Comparison of ENCODE assay signal across 1 cellular context in the genomic region with DNA sequence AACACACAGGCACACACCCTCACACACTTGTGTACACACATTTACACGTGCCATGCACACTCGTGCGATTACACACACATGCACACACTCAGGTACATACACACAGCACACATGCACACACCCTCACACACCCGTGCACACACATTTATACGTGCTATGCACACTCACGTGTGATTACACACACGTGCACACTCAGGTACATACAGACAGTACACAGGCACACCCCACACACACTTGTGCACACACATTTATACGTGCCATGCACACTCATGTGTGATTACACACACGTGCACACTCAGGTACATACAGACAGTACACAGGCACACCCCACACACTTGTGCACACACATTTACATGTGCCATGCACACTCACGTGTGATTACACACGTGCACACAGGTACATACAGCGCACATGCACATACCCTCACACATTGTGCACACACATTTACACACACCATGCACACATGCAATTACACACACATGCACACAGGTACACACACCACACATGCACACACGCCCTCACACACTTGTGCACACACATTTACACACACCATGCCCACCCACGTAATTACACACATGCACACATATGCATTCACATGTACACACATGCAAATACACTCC.
A peak's percentile ranks its signal among the peaks of the same experiment; 100 is the strongest.
TF ChIP-seq lines count a peak whose summit lies in the region.

No MANE protein-coding gene starts in this region.

TF ChIP-seq in GM12878, 131 proteins besides CTCF, POLR2A, EP300 and RAD21:
- 0 out of 2 replicates have a peak, but pooled peaks have one; percentile 7 for TF ChIP-seq TCF3 (IDR thresholded peaks at IDR 0.05; ENCODE audit: borderline replicate concordance, insufficient read depth, low read depth, low read length)
- TF ChIP-seq, protein P1, sequence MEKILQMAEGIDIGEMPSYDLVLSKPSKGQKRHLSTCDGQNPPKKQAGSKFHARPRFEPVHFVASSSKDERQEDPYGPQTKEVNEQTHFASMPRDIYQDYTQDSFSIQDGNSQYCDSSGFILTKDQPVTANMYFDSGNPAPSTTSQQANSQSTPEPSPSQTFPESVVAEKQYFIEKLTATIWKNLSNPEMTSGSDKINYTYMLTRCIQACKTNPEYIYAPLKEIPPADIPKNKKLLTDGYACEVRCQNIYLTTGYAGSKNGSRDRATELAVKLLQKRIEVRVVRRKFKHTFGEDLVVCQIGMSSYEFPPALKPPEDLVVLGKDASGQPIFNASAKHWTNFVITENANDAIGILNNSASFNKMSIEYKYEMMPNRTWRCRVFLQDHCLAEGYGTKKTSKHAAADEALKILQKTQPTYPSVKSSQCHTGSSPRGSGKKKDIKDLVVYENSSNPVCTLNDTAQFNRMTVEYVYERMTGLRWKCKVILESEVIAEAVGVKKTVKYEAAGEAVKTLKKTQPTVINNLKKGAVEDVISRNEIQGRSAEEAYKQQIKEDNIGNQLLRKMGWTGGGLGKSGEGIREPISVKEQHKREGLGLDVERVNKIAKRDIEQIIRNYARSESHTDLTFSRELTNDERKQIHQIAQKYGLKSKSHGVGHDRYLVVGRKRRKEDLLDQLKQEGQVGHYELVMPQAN (conservative IDR thresholded peaks at IDR 0.05) = no peak
